12 cellular contexts compared by ENCODE assay signal in genomic region chr7:90726120-90726519, GRCh38.
DNase-seq lines count a peak whose midpoint lies in the region; ATAC-seq lines count a peak whose summit lies in the region.
"Had no signal": no experiment of that assay in that cellular context is flagged by ENCODE, and none has a peak within 500 bp of the region (broad histone marks: within the 10 kb centered on the region; RNA-seq: fewer than 3 reads in every experiment).

No MANE protein-coding gene starts in this region.

- no peak overlapping the region for H3K4me3 ChIP-seq in H7 (ENCODE audit: insufficient read depth, low read depth, low read length)
- H3K4me3 ChIP-seq: lung had no signal

- DNase-seq in AG08396 (ENCODE audit: low spot score) (peak; percentile 11), amniotic epithelial cell (ENCODE audit: low read depth) (peak; percentile 60), memory B cell (ENCODE audit: low spot score in 2 of 2) (no peak), H7 (no peak), SKM-1 (lab: John Stamatoyannopoulos, UW; ENCODE audit: unreplicated experiment) (no peak)
- no peak for DNase-seq in stimulated activated naive CD4-positive, alpha-beta T cell treated with Interleukin-2 at 50 U/mL for 16 hours (lab: John Stamatoyannopoulos, UW)
- DNase-seq in effector CD8-positive, alpha-beta T cell (lab: John Stamatoyannopoulos, UW) = no peak
- DNase-seq: activated naive CD8-positive, alpha-beta T cell treated with anti-CD3 and anti-CD28 coated beads for 36 hours; NCI-H1694; stimulated activated naive CD8-positive, alpha-beta T cell treated with anti-CD3 and anti-CD28 coated beads, Interleukin-15, Interleukin-2, amounts not matched to agents 100 U/mL and 50 U/mL, for 24 hours had no signal

- no peaks in the 10 kb centered on the region for H3K36me3 ChIP-seq in H7 (replicated peaks; ENCODE audit: control insufficient read depth, insufficient read depth, low read length)

- peak; percentile 32 for ATAC-seq in GM21786 (IDR thresholded peaks at IDR 0.05; ENCODE audit: unreplicated experiment)
- ATAC-seq in memory B cell (ENCODE audit: low read depth) = peak; percentile 18
- ATAC-seq: stimulated activated naive CD8-positive, alpha-beta T cell treated with anti-CD3 and anti-CD28 coated beads, Interleukin-15, Interleukin-2, amounts not matched to agents 100 U/mL and 50 U/mL, for 24 hours had no signal

- H3K4me3 Mint-ChIP-seq in memory B cell = peak overlapping the region; percentile 86
- H3K4me3 Mint-ChIP-seq: activated naive CD8-positive, alpha-beta T cell treated with anti-CD3 and anti-CD28 coated beads for 36 hours had no signal

- no peaks in the 10 kb centered on the region for H3K27me3 ChIP-seq in H7 (ENCODE audit: control insufficient read depth, insufficient read depth, low read length)

- peaks cover 5% of the 10 kb centered on the region for H3K9me3 Mint-ChIP-seq in memory B cell

- H3K27ac Mint-ChIP-seq in memory B cell = peak overlapping the region; percentile 90
- H3K27ac Mint-ChIP-seq: activated naive CD8-positive, alpha-beta T cell treated with anti-CD3 and anti-CD28 coated beads for 36 hours had no signal

- H3K27me3 Mint-ChIP-seq in memory B cell = no peaks in the 10 kb centered on the region

- peaks cover 72% of the 10 kb centered on the region for H3K4me1 Mint-ChIP-seq in memory B cell
- H3K4me1 Mint-ChIP-seq: activated naive CD8-positive, alpha-beta T cell treated with anti-CD3 and anti-CD28 coated beads for 36 hours had no signal

- peaks cover 28% of the 10 kb centered on the region for H3K36me3 Mint-ChIP-seq in memory B cell
- H3K36me3 Mint-ChIP-seq: activated naive CD8-positive, alpha-beta T cell treated with anti-CD3 and anti-CD28 coated beads for 36 hours had no signal

Comparison
In these comparisons a context has a peak if more than half of its experiments do, and no peak if none do; other contexts are left out.
1. DNase-seq: peak in AG08396 (single experiment) and amniotic epithelial cell (single experiment); none in memory B cell (0 of 2), stimulated activated naive CD4-positive, alpha-beta T cell treated with Interleukin-2 at 50 U/mL for 16 hours (single experiment), H7 (single experiment), SKM-1 (single experiment) and effector CD8-positive, alpha-beta T cell (single experiment).